ENCODE assay signal across 7 cellular contexts in genomic region chr2:173571021-173571821, GRCh38.
DNase-seq lines count a peak whose midpoint lies in the region; ATAC-seq and TF ChIP-seq lines count a peak whose summit lies in the region.

No MANE protein-coding gene starts in this region.

- no peak overlapping the region for H3K27ac ChIP-seq in mesendoderm (ENCODE audit: low read depth, low read length)

- DNase-seq in NCI-H2107 treated with DMSO at 0.1 percent for 48 hours (lab: John Stamatoyannopoulos, UW; ENCODE audit: unreplicated experiment) (peak; percentile 57), mesendoderm (peak; percentile 66), NCI-H226 (no peak)

- no peaks in the 10 kb centered on the region for H3K79me1 ChIP-seq in mesendoderm (ENCODE audit: low read length)

- no peak overlapping the region for H3K23ac ChIP-seq in mesendoderm (ENCODE audit: low read length)

- H2BK15ac ChIP-seq in mesendoderm (replicated peaks; ENCODE audit: low read depth) = no peak overlapping the region

- H3K4me3 ChIP-seq in mesendoderm (ENCODE audit: low read length) = no peak overlapping the region

- no peaks in the 10 kb centered on the region for H3K4me1 ChIP-seq in mesendoderm (ENCODE audit: control insufficient read depth, low read depth, low read length)

- H3K4ac ChIP-seq in mesendoderm (ENCODE audit: low read depth, low read length) = no peak overlapping the region

- peak overlapping the region; percentile 20 for H3K9ac ChIP-seq in mesendoderm (ENCODE audit: low read length)

- H2BK5ac ChIP-seq in mesendoderm (ENCODE audit: low read length) = no peak overlapping the region

- H3K56ac ChIP-seq in mesendoderm (ENCODE audit: low read length) = no peak overlapping the region

- H3K79me2 ChIP-seq in mesendoderm (ENCODE audit: control insufficient read depth, insufficient read depth, low read length) = no peaks in the 10 kb centered on the region

- H3K4me3 Mint-ChIP-seq in brain = peak overlapping the region; percentile 12 to 67 (median 36)
- no peak overlapping the region for H3K4me3 Mint-ChIP-seq in activated T-helper 17 cell treated with anti-CD3 and anti-CD28 coated beads, Interleukin-2, amount 50 U/mL, for 72 hours

- peaks cover 5% of the 10 kb centered on the region for H3K36me3 Mint-ChIP-seq in brain
- no peaks in the 10 kb centered on the region for H3K36me3 Mint-ChIP-seq in activated T-helper 17 cell treated with anti-CD3 and anti-CD28 coated beads, Interleukin-2, amount 50 U/mL, for 72 hours (ENCODE audit: low read depth)

- H3K27ac Mint-ChIP-seq in brain = peak overlapping the region; percentile 20 to 83 (median 41)
- H3K27ac Mint-ChIP-seq in activated T-helper 17 cell treated with anti-CD3 and anti-CD28 coated beads, Interleukin-2, amount 50 U/mL, for 72 hours = no peak overlapping the region

- H2BK120ac ChIP-seq in mesendoderm (ENCODE audit: low read depth, low read length) = peak overlapping the region; percentile 9

- peaks cover 1 to 17% (median 8%) of the 10 kb centered on the region in 5 experiments for H3K9me3 Mint-ChIP-seq in brain
- peaks cover 5% of the 10 kb centered on the region for H3K9me3 Mint-ChIP-seq in activated T-helper 17 cell treated with anti-CD3 and anti-CD28 coated beads, Interleukin-2, amount 50 U/mL, for 72 hours

- TF ChIP-seq CTCF in GM12873 (IDR thresholded peaks at IDR 0.05; ENCODE audit: insufficient read depth, low read depth, low read length, missing control alignments) (peak; percentile 33), brain (conservative IDR thresholded peaks at IDR 0.05) (peak in 1 of 2 experiments; percentile 52)

- no peak overlapping the region for H4K5ac ChIP-seq in mesendoderm (ENCODE audit: low read length)

- peaks cover 30% of the 10 kb centered on the region for H3K4me1 Mint-ChIP-seq in brain
- peaks cover 6% of the 10 kb centered on the region for H3K4me1 Mint-ChIP-seq in activated T-helper 17 cell treated with anti-CD3 and anti-CD28 coated beads, Interleukin-2, amount 50 U/mL, for 72 hours

- H3K36me3 ChIP-seq in mesendoderm (ENCODE audit: control insufficient read depth, insufficient read depth, low read length) = no peaks in the 10 kb centered on the region

- no peaks in the 10 kb centered on the region for H3K27me3 ChIP-seq in mesendoderm (ENCODE audit: insufficient read depth, low read length, poor library complexity)

- H2AK5ac ChIP-seq in mesendoderm (ENCODE audit: low read length) = no peak overlapping the region

- ATAC-seq in activated T-helper 17 cell treated with anti-CD3 and anti-CD28 coated beads, Interleukin-2, amount 50 U/mL, for 72 hours (replicated peaks) = no peak
- ATAC-seq in HG02678 (IDR thresholded peaks at IDR 0.05; ENCODE audit: unreplicated experiment) = no peak

- H3K27me3 Mint-ChIP-seq in brain = peaks cover 6% of the 10 kb centered on the region
- peaks cover 15% of the 10 kb centered on the region for H3K27me3 Mint-ChIP-seq in activated T-helper 17 cell treated with anti-CD3 and anti-CD28 coated beads, Interleukin-2, amount 50 U/mL, for 72 hours

- no peak overlapping the region for H4K8ac ChIP-seq in mesendoderm (ENCODE audit: low read depth, low read length)

- no peak overlapping the region for H3K18ac ChIP-seq in mesendoderm (ENCODE audit: low read length)

- peak overlapping the region; percentile 13 for H3K4me2 ChIP-seq in mesendoderm (ENCODE audit: low read length)

- no CpG with 5 or more reads among the region's 10 CpGs for WGBS in mesendoderm (ENCODE audit: extremely low coverage, insufficient coverage, low lambda C conversion rate)
